ENCODE assay signal across 18 cellular contexts in genomic region chr21:42089093-42089631, GRCh38. TPM values are rescaled to one million over a fixed set of nuclear protein-coding genes. Genes with fewer than 3 reads are reported as not detected.
A peak's percentile ranks its signal among the peaks of the same experiment; 100 is the strongest.
DNase-seq lines count a peak whose midpoint lies in the region; ATAC-seq and TF ChIP-seq lines count a peak whose summit lies in the region.
"Had no signal": no experiment of that assay in that cellular context is flagged by ENCODE, and none has a peak within 500 bp of the region (broad histone marks: within the 10 kb centered on the region; RNA-seq: fewer than 3 reads in every experiment).

No MANE protein-coding gene starts in this region.

- H4K91ac ChIP-seq in mesenchymal stem cell (ENCODE audit: low read length), result no peak overlapping the region

- H2BK120ac ChIP-seq in mesenchymal stem cell (ENCODE audit: low read depth, low read length), result no peak overlapping the region

- H3K9me3 Mint-ChIP-seq in activated CD4-positive, alpha-beta T cell treated with anti-CD3 and anti-CD28 coated beads, Interleukin-2, amount 10 ng/mL, durations not matched to agents 24 days and 14 days, result no peaks in the 10 kb centered on the region
- no peaks in the 10 kb centered on the region for H3K9me3 Mint-ChIP-seq in CD4-positive, alpha-beta T cell
- no peaks in the 10 kb centered on the region for H3K9me3 Mint-ChIP-seq in activated CD8-positive, alpha-beta T cell treated with anti-CD3 and anti-CD28 coated beads for 36 hours
- H3K9me3 Mint-ChIP-seq: activated T-cell treated with anti-CD3 and anti-CD28 coated beads, Interleukin-2, amount 50 U/mL, for 4 hours; mesothelial cell of epicardium had no signal

- peaks cover 15% of the 10 kb centered on the region for H3K4me1 Mint-ChIP-seq in activated CD4-positive, alpha-beta T cell treated with anti-CD3 and anti-CD28 coated beads, Interleukin-2, amount 10 ng/mL, durations not matched to agents 24 days and 14 days
- peaks cover 28% of the 10 kb centered on the region for H3K4me1 Mint-ChIP-seq in CD4-positive, alpha-beta T cell (ENCODE audit: low read depth)
- H3K4me1 Mint-ChIP-seq in activated CD8-positive, alpha-beta T cell treated with anti-CD3 and anti-CD28 coated beads for 36 hours (ENCODE audit: low read depth), result peaks cover 11% of the 10 kb centered on the region
- H3K4me1 Mint-ChIP-seq: mesothelial cell of epicardium had no signal

- no peaks in the 10 kb centered on the region for H3K36me3 ChIP-seq in liver (ENCODE audit: control insufficient read depth in 4 of 4, insufficient read depth in 3 of 4, low read depth in 1 of 4, low read length in 3 of 4)
- no peaks in the 10 kb centered on the region for H3K36me3 ChIP-seq in mesenchymal stem cell (ENCODE audit: control insufficient read depth in 1 of 2, insufficient read depth in 2 of 2, low read depth in 1 of 2, low read length in 2 of 2)
- H3K36me3 ChIP-seq in brain microvascular endothelial cell (replicated peaks), result no peaks in the 10 kb centered on the region
- H3K36me3 ChIP-seq: uterus had no signal

- H2BK5ac ChIP-seq in mesenchymal stem cell (ENCODE audit: low read depth, low read length, poor library complexity, severe bottlenecking), result no peak overlapping the region

- H3K4me1 ChIP-seq in liver (ENCODE audit: control insufficient read depth in 4 of 4, insufficient read depth in 4 of 4, low read length in 3 of 4) (peaks cover 0 to 6% (median 0%) of the 10 kb centered on the region in 4 donors), mesenchymal stem cell (ENCODE audit: control insufficient read depth, insufficient read depth, low read depth, low read length) (peaks cover 16% of the 10 kb centered on the region)
- H3K4me1 ChIP-seq: uterus had no signal

- H3K14ac ChIP-seq in mesenchymal stem cell (ENCODE audit: low read length in 2 of 2), result no peak overlapping the region

- peaks cover 11% of the 10 kb centered on the region for H3K27me3 Mint-ChIP-seq in activated CD4-positive, alpha-beta T cell treated with anti-CD3 and anti-CD28 coated beads, Interleukin-2, amount 10 ng/mL, durations not matched to agents 24 days and 14 days
- H3K27me3 Mint-ChIP-seq in CD4-positive, alpha-beta T cell, result no peaks in the 10 kb centered on the region
- no peaks in the 10 kb centered on the region for H3K27me3 Mint-ChIP-seq in activated CD8-positive, alpha-beta T cell treated with anti-CD3 and anti-CD28 coated beads for 36 hours

- no peak overlapping the region for H4K8ac ChIP-seq in mesenchymal stem cell (ENCODE audit: low read length)

- H3K9ac ChIP-seq in liver (ENCODE audit: low read depth in 1 of 2, low read length in 2 of 2) (no peak overlapping the region), mesenchymal stem cell (ENCODE audit: low read length) (no peak overlapping the region)

- in situ Hi-C loops in brain microvascular endothelial cell (cut with HindIII; ENCODE audit: low pct_ligation_motif_present, low sequenced_read_pairs), result no loop called here

- CTCF ChIA-PET in CD4-positive, alpha-beta T cell (lab: Charles Lee), result no interaction called here
- CTCF ChIA-PET in activated CD8-positive, alpha-beta T cell treated with anti-CD3 and anti-CD28 coated beads for 36 hours (lab: Charles Lee), result interaction anchor here (3.0 kb wide), 1 partner anchor 19 kb away, joined by 16 read pairs; no protein-coding TSS in a partner anchor

- no peak overlapping the region for H2BK15ac ChIP-seq in mesenchymal stem cell (ENCODE audit: low read depth, poor library complexity, severe bottlenecking)

- H2AFZ ChIP-seq in mesenchymal stem cell (ENCODE audit: low read depth, low read length), result no peak overlapping the region

- H3K9me3 ChIP-seq in CD4-positive, alpha-beta T cell (ENCODE audit: control insufficient read depth, low read length), result no peaks in the 10 kb centered on the region
- H3K9me3 ChIP-seq in liver (ENCODE audit: control insufficient read depth in 4 of 4, low read length in 3 of 4), result peaks cover 0 to under 1% (median 0%) of the 10 kb centered on the region in 4 donors
- no peaks in the 10 kb centered on the region for H3K9me3 ChIP-seq in mesenchymal stem cell (ENCODE audit: control insufficient read depth, low read length)
- H3K9me3 ChIP-seq: uterus had no signal

- no peaks in the 10 kb centered on the region for H3K79me1 ChIP-seq in mesenchymal stem cell (replicated peaks; ENCODE audit: low read length, poor library complexity, severe bottlenecking)

- H3K36me3 Mint-ChIP-seq in activated CD4-positive, alpha-beta T cell treated with anti-CD3 and anti-CD28 coated beads, Interleukin-2, amount 10 ng/mL, durations not matched to agents 24 days and 14 days (ENCODE audit: low read depth), result no peaks in the 10 kb centered on the region
- no peaks in the 10 kb centered on the region for H3K36me3 Mint-ChIP-seq in CD4-positive, alpha-beta T cell (ENCODE audit: low read depth)
- H3K36me3 Mint-ChIP-seq in activated CD8-positive, alpha-beta T cell treated with anti-CD3 and anti-CD28 coated beads for 36 hours (ENCODE audit: low read depth), result no peaks in the 10 kb centered on the region
- H3K36me3 Mint-ChIP-seq: mesothelial cell of epicardium had no signal

- no peak overlapping the region for H3K4me3 Mint-ChIP-seq in activated CD4-positive, alpha-beta T cell treated with anti-CD3 and anti-CD28 coated beads, Interleukin-2, amount 10 ng/mL, durations not matched to agents 24 days and 14 days
- peak overlapping the region; percentile 70 for H3K4me3 Mint-ChIP-seq in CD4-positive, alpha-beta T cell
- H3K4me3 Mint-ChIP-seq in activated CD8-positive, alpha-beta T cell treated with anti-CD3 and anti-CD28 coated beads for 36 hours, result no peak overlapping the region
- H3K4me3 Mint-ChIP-seq: activated T-cell treated with anti-CD3 and anti-CD28 coated beads, Interleukin-2, amount 50 U/mL, for 4 hours; mesothelial cell of epicardium had no signal

- peak overlapping the region in 1 of 2 experiments; percentile 54 for H3K18ac ChIP-seq in mesenchymal stem cell (ENCODE audit: low read depth in 1 of 2, low read length in 2 of 2)

- no peak overlapping the region for H2BK12ac ChIP-seq in mesenchymal stem cell (ENCODE audit: low read length in 2 of 2)

- WGBS in liver, result 54% methylated on average over 12 of the region's 12 CpGs
- WGBS in mesenchymal stem cell, result 85% methylated on average over 12 of the region's 12 CpGs

- no peak overlapping the region for H3K4me3 ChIP-seq in liver (ENCODE audit: low read depth in 1 of 3, low read length in 3 of 3)
- H3K4me3 ChIP-seq in mesenchymal stem cell (ENCODE audit: insufficient read depth in 1 of 2, low read depth in 1 of 2, low read length in 2 of 2), result no peak overlapping the region
- H3K4me3 ChIP-seq in brain microvascular endothelial cell (ENCODE audit: low read depth, low read length), result no peak overlapping the region
- H3K4me3 ChIP-seq: uterus had no signal

- H3K4me2 ChIP-seq in mesenchymal stem cell (ENCODE audit: low read length, poor library complexity, severe bottlenecking), result no peak overlapping the region

- no peak overlapping the region for H3K23ac ChIP-seq in mesenchymal stem cell (ENCODE audit: low read length in 2 of 2)

- H3K27me3 ChIP-seq in CD4-positive, alpha-beta T cell (ENCODE audit: control insufficient read depth, insufficient read depth, low read length), result no peaks in the 10 kb centered on the region
- peaks cover 0 to 2% (median 0%) of the 10 kb centered on the region in 4 donors for H3K27me3 ChIP-seq in liver (ENCODE audit: control insufficient read depth in 4 of 4, insufficient read depth in 4 of 4, low read length in 3 of 4)
- H3K27me3 ChIP-seq in mesenchymal stem cell (ENCODE audit: control insufficient read depth in 1 of 2, insufficient read depth in 1 of 2, low read length in 2 of 2), result peaks cover 0 to 49% of the 10 kb centered on the region in 2 experiments
- no peaks in the 10 kb centered on the region for H3K27me3 ChIP-seq in brain microvascular endothelial cell (replicated peaks)
- H3K27me3 ChIP-seq: uterus had no signal

- no peak for TF ChIP-seq CTCF in CD4-positive, alpha-beta T cell (IDR thresholded peaks at IDR 0.05)
- TF ChIP-seq CTCF in activated CD8-positive, alpha-beta T cell treated with anti-CD3 and anti-CD28 coated beads for 36 hours (IDR thresholded peaks at IDR 0.05), result no peak
- TF ChIP-seq CTCF in liver (IDR thresholded peaks at IDR 0.05; ENCODE audit: low read depth, low read length, missing input control), result no peak
- TF ChIP-seq CTCF in brain microvascular endothelial cell (IDR thresholded peaks at IDR 0.05; ENCODE audit: low read depth, low read length, missing control alignments), result no peak

- no peak overlapping the region for H3K4ac ChIP-seq in mesenchymal stem cell (ENCODE audit: low read depth in 1 of 2, low read length in 2 of 2)

- H3K27ac Mint-ChIP-seq in activated CD4-positive, alpha-beta T cell treated with anti-CD3 and anti-CD28 coated beads, Interleukin-2, amount 10 ng/mL, durations not matched to agents 24 days and 14 days, result no peak overlapping the region
- peak overlapping the region; percentile 81 for H3K27ac Mint-ChIP-seq in CD4-positive, alpha-beta T cell
- no peak overlapping the region for H3K27ac Mint-ChIP-seq in activated CD8-positive, alpha-beta T cell treated with anti-CD3 and anti-CD28 coated beads for 36 hours
- H3K27ac Mint-ChIP-seq: mesothelial cell of epicardium had no signal

- H2AK5ac ChIP-seq in mesenchymal stem cell (ENCODE audit: low read length, severe bottlenecking), result no peak overlapping the region

- H3K27ac ChIP-seq in CD4-positive, alpha-beta T cell (ENCODE audit: low read depth, low read length), result no peak overlapping the region
- H3K27ac ChIP-seq in liver (ENCODE audit: low read depth in 1 of 2, low read length in 2 of 2), result no peak overlapping the region
- H3K27ac ChIP-seq in mesenchymal stem cell (ENCODE audit: low read length, poor library complexity, severe bottlenecking), result no peak overlapping the region
- H3K27ac ChIP-seq in brain microvascular endothelial cell, result no peak overlapping the region
- H3K27ac ChIP-seq: uterus had no signal

- no peak for TF ChIP-seq RAD21 in liver (IDR thresholded peaks at IDR 0.05)

- POLR2A ChIA-PET in CD4-positive, alpha-beta T cell (lab: Charles Lee), result interaction anchor here (1.1 to 2.4 kb wide), 4 partner anchors 19 to 1630 kb away, joined by 3 to 14 read pairs (median 6); partner anchors contain the start of gene ZBTB21
- POLR2A ChIA-PET in activated CD8-positive, alpha-beta T cell treated with anti-CD3 and anti-CD28 coated beads for 36 hours (lab: Charles Lee), result no interaction called here

- ATAC-seq in CD4-positive, alpha-beta T cell (ENCODE audit: poor library complexity), result peak; percentile 91
- peak; percentile 49 for ATAC-seq in activated CD8-positive, alpha-beta T cell treated with anti-CD3 and anti-CD28 coated beads for 36 hours
- ATAC-seq in Right ventricle myocardium superior (ENCODE audit: poor library complexity), result no peak

- DNase-seq in activated CD4-positive, alpha-beta T cell treated with anti-CD3 and anti-CD28 coated beads, Interleukin-2, amount 10 ng/mL, durations not matched to agents 24 days and 14 days, result peak; percentile 67
- no peak for DNase-seq in activated CD4-positive, alpha-beta T cell treated with anti-CD3 and anti-CD28 coated beads for 1 hour
- peak in 3 of 10 experiments; percentile 6 to 45 (median 10) for DNase-seq in CD4-positive, alpha-beta T cell
- peak; percentile 25 for DNase-seq in activated CD8-positive, alpha-beta T cell treated with anti-CD3 and anti-CD28 coated beads for 36 hours
- no peak for DNase-seq in mesenchymal stem cell
- no peak for DNase-seq in brain microvascular endothelial cell
- no peak for DNase-seq in Right ventricle myocardium superior
- DNase-seq: activated CD4-positive, alpha-beta T cell treated with anti-CD3 and anti-CD28 coated beads, Interleukin-2, amount 50 U/mL, for 4 hours; activated T-cell treated with anti-CD3 and anti-CD28 coated beads, Interleukin-2, amount 50 U/mL, for 4 hours; COR-L47; hippocampal formation; kidney glomerular epithelial cell; NCI-H187 treated with DMSO at 0.1 percent for 48 hours; T1000; uterus had no signal

- intact Hi-C loops in activated CD4-positive, alpha-beta T cell treated with anti-CD3 and anti-CD28 coated beads, Interleukin-2, amount 10 ng/mL, durations not matched to agents 24 days and 14 days (cut with micrococcal nuclease), result no loop called here
- intact Hi-C loops in CD4-positive, alpha-beta T cell (cut with DNase I, micrococcal nuclease), result loop anchor here in 1 of 2 experiments (1.0 kb wide), 2 partner anchors 19 to 27 kb away; no protein-coding TSS in a partner anchor
- intact Hi-C loops in activated CD8-positive, alpha-beta T cell treated with anti-CD3 and anti-CD28 coated beads for 36 hours (cut with micrococcal nuclease), result no loop called here
- intact Hi-C loops in Right ventricle myocardium superior (cut with DNase I), result no loop called here

RNA-seq across cellular contexts. Expression of gene UMODL1, which starts 18.0 kb away (rescaled TPM):
- total RNA-seq in activated CD4-positive, alpha-beta T cell treated with anti-CD3 and anti-CD28 coated beads, Interleukin-2, amount 10 ng/mL, durations not matched to agents 24 days and 14 days, result not detected in 2 replicates
- under 1 TPM; 0.42 to 0.49 TPM for total RNA-seq in CD4-positive, alpha-beta T cell
- not detected for total RNA-seq in activated CD8-positive, alpha-beta T cell treated with anti-CD3 and anti-CD28 coated beads for 36 hours
- total RNA-seq in liver, result under 1 TPM; 0.08 to 0.14 TPM
- polyA plus RNA-seq in liver, result under 1 TPM in 1 of 2 donors, not detected in 1; 0.08 TPM
- 0.07 TPM for polyA plus RNA-seq in mesenchymal stem cell (2013, experiment 1 of 2)
- polyA plus RNA-seq in mesenchymal stem cell (2013, experiment 2 of 2), result 0.07 TPM
- total RNA-seq in Right ventricle myocardium superior, result 0.05 TPM
- total RNA-seq: activated T-cell treated with anti-CD3 and anti-CD28 coated beads, Interleukin-2, amount 50 U/mL, for 4 hours; mesothelial cell of epicardium; NCI-H460; uterus had no signal

Comparison
In these comparisons a context has a peak if more than half of its experiments do, and no peak if none do; other contexts are left out.
1. DNase-seq: peak in activated CD4-positive, alpha-beta T cell treated with anti-CD3 and anti-CD28 coated beads, Interleukin-2, amount 10 ng/mL, durations not matched to agents 24 days and 14 days (single experiment) and activated CD8-positive, alpha-beta T cell treated with anti-CD3 and anti-CD28 coated beads for 36 hours (single experiment); none in activated CD4-positive, alpha-beta T cell treated with anti-CD3 and anti-CD28 coated beads for 1 hour (single experiment), mesenchymal stem cell (single experiment), brain microvascular endothelial cell (single experiment) and Right ventricle myocardium superior (single experiment).